ENCODE assay signal across 10 cellular contexts in genomic region chr16:31052131-31052530, GRCh38. TPM values are rescaled to one million over a fixed set of nuclear protein-coding genes. Genes with fewer than 3 reads are reported as not detected.
DNase-seq lines count a peak whose midpoint lies in the region; ATAC-seq and TF ChIP-seq lines count a peak whose summit lies in the region.
"Had no signal": no experiment of that assay in that cellular context is flagged by ENCODE, and none has a peak within 500 bp of the region (broad histone marks: within the 10 kb centered on the region; RNA-seq: fewer than 3 reads in every experiment).

No MANE protein-coding gene starts in this region.

- no peak for TF ChIP-seq CTCF in activated CD8-positive, alpha-beta T cell treated with anti-CD3 and anti-CD28 coated beads for 36 hours (IDR thresholded peaks at IDR 0.05)
- TF ChIP-seq CTCF in RWPE2 (IDR thresholded peaks at IDR 0.05; ENCODE audit: poor library complexity, severe bottlenecking) (no peak), fibroblast of the aortic adventitia (IDR thresholded peaks at IDR 0.05; ENCODE audit: insufficient read depth, low read length) (no peak), left ventricle myocardium inferior (IDR thresholded peaks at IDR 0.05; ENCODE audit: borderline replicate concordance) (no peak)

- ATAC-seq in activated CD8-positive, alpha-beta T cell treated with anti-CD3 and anti-CD28 coated beads for 36 hours: peak; percentile 89
- ATAC-seq in activated CD8-positive, alpha-beta T cell treated with anti-CD3 and anti-CD28 coated beads, Interleukin-2, amount 10 ng/mL, durations not matched to agents 7 days and 5 days: no peak
- ATAC-seq in RWPE2 (ENCODE audit: low read depth): peak; percentile 100
- ATAC-seq in stimulated activated naive CD8-positive, alpha-beta T cell treated with anti-CD3 and anti-CD28 coated beads, Interleukin-15, amount 100 ng/mL, for 72 hours: peak; percentile 68
- ATAC-seq in GM21825 (IDR thresholded peaks at IDR 0.05; ENCODE audit: unreplicated experiment): no peak

- no peaks in the 10 kb centered on the region for H3K27me3 Mint-ChIP-seq in activated CD8-positive, alpha-beta T cell treated with anti-CD3 and anti-CD28 coated beads for 36 hours
- H3K27me3 Mint-ChIP-seq in activated CD8-positive, alpha-beta T cell treated with anti-CD3 and anti-CD28 coated beads, Interleukin-2, amount 10 ng/mL, durations not matched to agents 7 days and 5 days (ENCODE audit: low read depth): no peaks in the 10 kb centered on the region
- H3K27me3 Mint-ChIP-seq in stimulated activated naive CD8-positive, alpha-beta T cell treated with anti-CD3 and anti-CD28 coated beads, Interleukin-15, amount 100 ng/mL, for 72 hours: peaks cover 8% of the 10 kb centered on the region

- POLR2A ChIA-PET in activated CD8-positive, alpha-beta T cell treated with anti-CD3 and anti-CD28 coated beads for 36 hours (lab: Charles Lee): interaction anchor here (1.2 kb wide), 1 partner anchor 86 kb away, joined by 3 read pairs; no protein-coding TSS in a partner anchor
- POLR2A ChIA-PET in activated CD8-positive, alpha-beta T cell treated with anti-CD3 and anti-CD28 coated beads, Interleukin-2, amount 10 ng/mL, durations not matched to agents 7 days and 5 days (lab: Charles Lee): interaction anchor here (0.6 kb wide), 1 partner anchor 91 kb away, joined by 3 read pairs; no protein-coding TSS in a partner anchor

- H3K27ac Mint-ChIP-seq in activated CD8-positive, alpha-beta T cell treated with anti-CD3 and anti-CD28 coated beads for 36 hours: no peak overlapping the region
- H3K27ac Mint-ChIP-seq in activated CD8-positive, alpha-beta T cell treated with anti-CD3 and anti-CD28 coated beads, Interleukin-2, amount 10 ng/mL, durations not matched to agents 7 days and 5 days: no peak overlapping the region
- H3K27ac Mint-ChIP-seq in stimulated activated naive CD8-positive, alpha-beta T cell treated with anti-CD3 and anti-CD28 coated beads, Interleukin-15, amount 100 ng/mL, for 72 hours: no peak overlapping the region

- H3K4me3 Mint-ChIP-seq in activated CD8-positive, alpha-beta T cell treated with anti-CD3 and anti-CD28 coated beads for 36 hours: no peak overlapping the region
- H3K4me3 Mint-ChIP-seq in activated CD8-positive, alpha-beta T cell treated with anti-CD3 and anti-CD28 coated beads, Interleukin-2, amount 10 ng/mL, durations not matched to agents 7 days and 5 days: no peak overlapping the region
- no peak overlapping the region for H3K4me3 Mint-ChIP-seq in stimulated activated naive CD8-positive, alpha-beta T cell treated with anti-CD3 and anti-CD28 coated beads, Interleukin-15, amount 100 ng/mL, for 72 hours

- H3K27me3 ChIP-seq in RWPE2 (ENCODE audit: insufficient read depth, poor library complexity, severe bottlenecking): no peaks in the 10 kb centered on the region
- H3K27me3 ChIP-seq in left ventricle myocardium inferior (ENCODE audit: low read depth): no peaks in the 10 kb centered on the region

- H3K4me3 ChIP-seq in RWPE2 (ENCODE audit: severe bottlenecking): no peak overlapping the region
- H3K4me3 ChIP-seq in fibroblast of the aortic adventitia (ENCODE audit: low read depth, low read length): no peak overlapping the region
- no peak overlapping the region for H3K4me3 ChIP-seq in left ventricle myocardium inferior

- intact Hi-C loops in activated CD8-positive, alpha-beta T cell treated with anti-CD3 and anti-CD28 coated beads for 36 hours (cut with micrococcal nuclease): no loop called here
- intact Hi-C loops in left ventricle myocardium inferior (cut with micrococcal nuclease): no loop called here

- CTCF ChIA-PET in activated CD8-positive, alpha-beta T cell treated with anti-CD3 and anti-CD28 coated beads for 36 hours (lab: Charles Lee): no interaction called here
- CTCF ChIA-PET in activated CD8-positive, alpha-beta T cell treated with anti-CD3 and anti-CD28 coated beads, Interleukin-2, amount 10 ng/mL, durations not matched to agents 7 days and 5 days (lab: Charles Lee): no interaction called here

- peaks cover 4% of the 10 kb centered on the region for H3K4me1 Mint-ChIP-seq in activated CD8-positive, alpha-beta T cell treated with anti-CD3 and anti-CD28 coated beads for 36 hours (ENCODE audit: low read depth)
- H3K4me1 Mint-ChIP-seq in activated CD8-positive, alpha-beta T cell treated with anti-CD3 and anti-CD28 coated beads, Interleukin-2, amount 10 ng/mL, durations not matched to agents 7 days and 5 days (ENCODE audit: low read depth): peaks cover 12% of the 10 kb centered on the region
- H3K4me1 Mint-ChIP-seq in stimulated activated naive CD8-positive, alpha-beta T cell treated with anti-CD3 and anti-CD28 coated beads, Interleukin-15, amount 100 ng/mL, for 72 hours: peaks cover 15% of the 10 kb centered on the region

- H3K9me3 ChIP-seq in RWPE2 (ENCODE audit: severe bottlenecking) (no peaks in the 10 kb centered on the region), left ventricle myocardium inferior (replicated peaks) (no peaks in the 10 kb centered on the region)

- no peaks in the 10 kb centered on the region for H3K9me3 Mint-ChIP-seq in activated CD8-positive, alpha-beta T cell treated with anti-CD3 and anti-CD28 coated beads for 36 hours
- no peaks in the 10 kb centered on the region for H3K9me3 Mint-ChIP-seq in activated CD8-positive, alpha-beta T cell treated with anti-CD3 and anti-CD28 coated beads, Interleukin-2, amount 10 ng/mL, durations not matched to agents 7 days and 5 days (ENCODE audit: insufficient read depth)
- H3K9me3 Mint-ChIP-seq in stimulated activated naive CD8-positive, alpha-beta T cell treated with anti-CD3 and anti-CD28 coated beads, Interleukin-15, amount 100 ng/mL, for 72 hours: no peaks in the 10 kb centered on the region

- no peaks in the 10 kb centered on the region for H3K36me3 Mint-ChIP-seq in activated CD8-positive, alpha-beta T cell treated with anti-CD3 and anti-CD28 coated beads for 36 hours (ENCODE audit: low read depth)
- peaks cover 7% of the 10 kb centered on the region for H3K36me3 Mint-ChIP-seq in activated CD8-positive, alpha-beta T cell treated with anti-CD3 and anti-CD28 coated beads, Interleukin-2, amount 10 ng/mL, durations not matched to agents 7 days and 5 days (ENCODE audit: low read depth)

- peaks cover 12% of the 10 kb centered on the region for H3K4me1 ChIP-seq in RWPE2 (ENCODE audit: insufficient read depth, poor library complexity, severe bottlenecking)
- no peaks in the 10 kb centered on the region for H3K4me1 ChIP-seq in left ventricle myocardium inferior

- DNase-seq in activated CD8-positive, alpha-beta T cell treated with anti-CD3 and anti-CD28 coated beads for 36 hours: peak; percentile 33
- DNase-seq in activated CD8-positive, alpha-beta T cell treated with anti-CD3 and anti-CD28 coated beads, Interleukin-2, amount 10 ng/mL, durations not matched to agents 7 days and 5 days: no peak
- DNase-seq in RWPE2 (ENCODE audit: low spot score) (peak; percentile 80), fibroblast of the aortic adventitia (ENCODE audit: low read depth) (peak; percentile 91), left ventricle myocardium inferior (no peak)
- no peak for DNase-seq in stimulated activated naive CD8-positive, alpha-beta T cell treated with anti-CD3 and anti-CD28 coated beads, Interleukin-15, amount 100 ng/mL, for 72 hours
- DNase-seq in stimulated activated CD4-positive, alpha-beta T cell treated with anti-CD3 and anti-CD28 coated beads, Interleukin-15, amount 100 ng/mL, for 24 hours: no peak
- DNase-seq: activated gamma-delta T cell treated with Interleukin-2 at 50 U/mL for 16 hours had no signal

- peak overlapping the region; percentile 76 for H3K27ac ChIP-seq in RWPE2 (ENCODE audit: poor library complexity, severe bottlenecking)
- H3K27ac ChIP-seq in left ventricle myocardium inferior (replicated peaks): no peak overlapping the region
- H3K27ac ChIP-seq: C4-2B had no signal

- H3K36me3 ChIP-seq in RWPE2 (ENCODE audit: low read depth): no peaks in the 10 kb centered on the region
- H3K36me3 ChIP-seq in left ventricle myocardium inferior: no peaks in the 10 kb centered on the region

RNA-seq across cellular contexts. Expression of gene STX4, which starts 18.8 kb away (rescaled TPM):
- total RNA-seq in activated CD8-positive, alpha-beta T cell treated with anti-CD3 and anti-CD28 coated beads for 36 hours: 10 to 100 TPM; 25.2 to 27.7 TPM
- total RNA-seq in activated CD8-positive, alpha-beta T cell treated with anti-CD3 and anti-CD28 coated beads, Interleukin-2, amount 10 ng/mL, durations not matched to agents 7 days and 5 days: 10 to 100 TPM; 46.4 to 53.5 TPM
- total RNA-seq in fibroblast of the aortic adventitia (ENCODE audit: low replicate concordance) (24.2 and 29.7 TPM in 2 replicates), left ventricle myocardium inferior (43.1 TPM)

RNA-seq across cellular contexts. Expression of gene ZNF668, which starts 21.9 kb away (rescaled TPM):
- total RNA-seq in activated CD8-positive, alpha-beta T cell treated with anti-CD3 and anti-CD28 coated beads for 36 hours: 10 to 100 TPM; 16.2 to 18.8 TPM
- total RNA-seq in activated CD8-positive, alpha-beta T cell treated with anti-CD3 and anti-CD28 coated beads, Interleukin-2, amount 10 ng/mL, durations not matched to agents 7 days and 5 days: 10 to 100 TPM; 20.8 to 22.2 TPM
- total RNA-seq in fibroblast of the aortic adventitia (ENCODE audit: low replicate concordance): 4.6 and 12.3 TPM in 2 replicates
- 5.3 TPM for total RNA-seq in left ventricle myocardium inferior

RNA-seq across cellular contexts. Expression of gene ZNF646, which starts 22.1 kb away (rescaled TPM):
- total RNA-seq in activated CD8-positive, alpha-beta T cell treated with anti-CD3 and anti-CD28 coated beads for 36 hours: 10 to 100 TPM; 22.0 to 24.4 TPM
- 10 to 100 TPM; 26.0 to 30.3 TPM for total RNA-seq in activated CD8-positive, alpha-beta T cell treated with anti-CD3 and anti-CD28 coated beads, Interleukin-2, amount 10 ng/mL, durations not matched to agents 7 days and 5 days
- 5.8 and 16.2 TPM in 2 replicates for total RNA-seq in fibroblast of the aortic adventitia (ENCODE audit: low replicate concordance)
- 9.6 TPM for total RNA-seq in left ventricle myocardium inferior

RNA-seq across cellular contexts. Expression of gene PRSS53, which starts 36.6 kb away (rescaled TPM):
- 1 to 10 TPM; 5.5 to 8.6 TPM for total RNA-seq in activated CD8-positive, alpha-beta T cell treated with anti-CD3 and anti-CD28 coated beads for 36 hours
- total RNA-seq in activated CD8-positive, alpha-beta T cell treated with anti-CD3 and anti-CD28 coated beads, Interleukin-2, amount 10 ng/mL, durations not matched to agents 7 days and 5 days: 1 to 10 TPM; 5.3 to 6.8 TPM
- total RNA-seq in fibroblast of the aortic adventitia (ENCODE audit: low replicate concordance) (1.6 and 2.8 TPM in 2 replicates), left ventricle myocardium inferior (1.2 TPM)

RNA-seq across cellular contexts. Expression of gene STX1B, which starts 41.7 kb away (rescaled TPM):
- total RNA-seq in activated CD8-positive, alpha-beta T cell treated with anti-CD3 and anti-CD28 coated beads for 36 hours: 1 to 10 TPM; 1.1 to 1.8 TPM
- 1 to 10 TPM; 1.7 to 2.2 TPM for total RNA-seq in activated CD8-positive, alpha-beta T cell treated with anti-CD3 and anti-CD28 coated beads, Interleukin-2, amount 10 ng/mL, durations not matched to agents 7 days and 5 days
- total RNA-seq in fibroblast of the aortic adventitia (ENCODE audit: low replicate concordance): 2.1 and 2.3 TPM in 2 replicates
- 0.77 TPM for total RNA-seq in left ventricle myocardium inferior

Comparison
In these comparisons a context has a peak if more than half of its experiments do, and no peak if none do; other contexts are left out.
1. ATAC-seq: peak in activated CD8-positive, alpha-beta T cell treated with anti-CD3 and anti-CD28 coated beads for 36 hours (single experiment), RWPE2 (single experiment) and stimulated activated naive CD8-positive, alpha-beta T cell treated with anti-CD3 and anti-CD28 coated beads, Interleukin-15, amount 100 ng/mL, for 72 hours (single experiment); none in activated CD8-positive, alpha-beta T cell treated with anti-CD3 and anti-CD28 coated beads, Interleukin-2, amount 10 ng/mL, durations not matched to agents 7 days and 5 days (single experiment) and GM21825 (single experiment).
2. DNase-seq: peak in activated CD8-positive, alpha-beta T cell treated with anti-CD3 and anti-CD28 coated beads for 36 hours (single experiment), RWPE2 (single experiment) and fibroblast of the aortic adventitia (single experiment); none in activated CD8-positive, alpha-beta T cell treated with anti-CD3 and anti-CD28 coated beads, Interleukin-2, amount 10 ng/mL, durations not matched to agents 7 days and 5 days (single experiment), stimulated activated naive CD8-positive, alpha-beta T cell treated with anti-CD3 and anti-CD28 coated beads, Interleukin-15, amount 100 ng/mL, for 72 hours (0 of 2), stimulated activated CD4-positive, alpha-beta T cell treated with anti-CD3 and anti-CD28 coated beads, Interleukin-15, amount 100 ng/mL, for 24 hours (single experiment) and left ventricle myocardium inferior (single experiment).